In the genomic region with DNA sequence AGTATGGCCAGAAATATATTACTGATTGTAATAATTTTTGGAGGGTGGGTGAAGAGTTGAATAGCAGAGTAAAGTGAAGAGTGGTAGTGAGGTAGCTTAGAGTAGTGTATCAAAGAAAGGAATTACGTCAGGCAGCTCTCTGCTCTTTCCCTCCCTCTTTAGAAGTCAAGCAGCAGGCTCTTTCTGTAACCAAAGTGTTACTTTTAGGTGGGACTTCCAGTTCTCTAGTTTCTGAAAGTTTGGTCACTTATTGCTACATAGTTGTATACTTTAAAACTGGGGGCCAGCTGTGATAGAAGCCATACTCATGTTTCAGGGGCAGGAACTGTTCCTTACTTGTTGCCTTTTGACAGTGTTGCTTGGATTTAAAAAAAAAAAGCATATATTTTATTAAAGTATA, we compare ENCODE assay signal across 8 cellular contexts. TPM values are rescaled to one million over a fixed set of nuclear protein-coding genes. Genes with fewer than 3 reads are reported as not detected.
DNase-seq lines count a peak whose midpoint lies in the region; ATAC-seq lines count a peak whose summit lies in the region.

No MANE protein-coding gene starts in this region.

- ATAC-seq in GM19468 (IDR thresholded peaks at IDR 0.05; ENCODE audit: extremely low read depth, unreplicated experiment) (peak; percentile 58), HG03558 (IDR thresholded peaks at IDR 0.05; ENCODE audit: extremely low read depth, unreplicated experiment) (peak; percentile 35), left ventricle myocardium superior (peak; percentile 67)

- intact Hi-C loops in left ventricle myocardium superior (cut with micrococcal nuclease), result no loop called here

- in situ Hi-C loops in G401 (cut with HindIII; ENCODE audit: low sequenced_read_pairs), result no loop called here

- DNase-seq in G401 (ENCODE audit: low spot score) (peak; percentile 33), left ventricle myocardium superior (no peak), DMS79 (lab: John Stamatoyannopoulos, UW) (no peak), hippocampal formation (lab: John Stamatoyannopoulos, UW) (no peak), occipital lobe (lab: John Stamatoyannopoulos, UW) (no peak), GM19238 (ENCODE audit: insufficient read length, low spot score) (no peak)

RNA-seq across cellular contexts. Expression of gene ATF7IP, which starts 30.6 kb away (rescaled TPM):
- 34.2 and 50.9 TPM in 2 replicates for total RNA-seq in G401 (2014; rRNA removed; shearing (Covaris generic))
- 58.5 TPM for total RNA-seq in left ventricle myocardium superior
- total RNA-seq in occipital lobe, result 77.5 TPM
